In genomic region chr5:10257870-10258269, GRCh38 we compare ENCODE assay signal across 17 cellular contexts. TPM values are rescaled to one million over a fixed set of nuclear protein-coding genes. Genes with fewer than 3 reads are reported as not detected.
DNase-seq lines count a peak whose midpoint lies in the region; ATAC-seq and TF ChIP-seq lines count a peak whose summit lies in the region.
"Had no signal": no experiment of that assay in that cellular context is flagged by ENCODE, and none has a peak within 500 bp of the region (broad histone marks: within the 10 kb centered on the region; RNA-seq: fewer than 3 reads in every experiment).

No MANE protein-coding gene starts in this region.

- H3K36me3 ChIP-seq in Caco-2 (ENCODE audit: control insufficient read depth, insufficient read depth, low read length): peaks cover 12% of the 10 kb centered on the region

- peaks cover 24% of the 10 kb centered on the region for H3K4me1 Mint-ChIP-seq in activated CD4-positive, alpha-beta T cell treated with anti-CD3 and anti-CD28 coated beads, Interleukin-2, amount 10 ng/mL, durations not matched to agents 24 days and 14 days
- H3K4me1 Mint-ChIP-seq in Caco-2 (ENCODE audit: low read depth, unreplicated experiment) (peaks cover 33% of the 10 kb centered on the region), glutamatergic neuron (ENCODE audit: low read depth, unreplicated experiment) (peaks cover 30% of the 10 kb centered on the region)
- H3K4me1 Mint-ChIP-seq in CD4-positive, alpha-beta T cell (ENCODE audit: low read depth): peaks cover 25% of the 10 kb centered on the region

- ATAC-seq in activated naive CD4-positive, alpha-beta T cell treated with anti-CD3 and anti-CD28 coated beads, Interleukin-2, amount 50 U/mL, for 72 hours: peak in 1 of 2 donors; percentile 85
- no peak for ATAC-seq in HG02763 (IDR thresholded peaks at IDR 0.05; ENCODE audit: unreplicated experiment)
- no peak for ATAC-seq in CD4-positive, alpha-beta T cell (ENCODE audit: poor library complexity)
- ATAC-seq: A549, GM23338, PC-3 had no signal

- no TSS peak for BruUV-seq in Caco-2 (replicated peaks; lab: Mats Ljungman, UMichigan)

- peak overlapping the region; percentile 85 for H3K27ac Mint-ChIP-seq in activated CD4-positive, alpha-beta T cell treated with anti-CD3 and anti-CD28 coated beads, Interleukin-2, amount 10 ng/mL, durations not matched to agents 24 days and 14 days
- H3K27ac Mint-ChIP-seq in Caco-2 (ENCODE audit: unreplicated experiment) (peak overlapping the region; percentile 71), glutamatergic neuron (ENCODE audit: unreplicated experiment) (peak overlapping the region; percentile 9)
- H3K27ac Mint-ChIP-seq in activated naive CD4-positive, alpha-beta T cell treated with anti-CD3 and anti-CD28 coated beads, Interleukin-2, amount 50 U/mL, for 72 hours: peak overlapping the region; percentile 62 to 91
- H3K27ac Mint-ChIP-seq in CD4-positive, alpha-beta T cell: no peak overlapping the region
- H3K27ac Mint-ChIP-seq: GM23338 had no signal

- TF ChIP-seq CTCF in Caco-2 (IDR thresholded peaks at IDR 0.05; ENCODE audit: insufficient read depth in 1 of 2, low read depth in 1 of 2, low read length in 1 of 2, severe bottlenecking in 1 of 2, unreplicated experiment in 1 of 2): no peak
- TF ChIP-seq CTCF in glutamatergic neuron (IDR thresholded peaks at IDR 0.05; ENCODE audit: partially characterized antibody, unreplicated experiment): no peak
- TF ChIP-seq CTCF in CD4-positive, alpha-beta T cell (IDR thresholded peaks at IDR 0.05): no peak

- peaks cover 24% of the 10 kb centered on the region for H3K4me1 ChIP-seq in Caco-2

- H3K27me3 ChIP-seq in Caco-2 (replicated peaks; ENCODE audit: control insufficient read depth, insufficient read depth, low read length): no peaks in the 10 kb centered on the region
- H3K27me3 ChIP-seq in CD4-positive, alpha-beta T cell (ENCODE audit: control insufficient read depth, insufficient read depth, low read length): no peaks in the 10 kb centered on the region

- no peak overlapping the region for H3K4me3 Mint-ChIP-seq in activated CD4-positive, alpha-beta T cell treated with anti-CD3 and anti-CD28 coated beads, Interleukin-2, amount 10 ng/mL, durations not matched to agents 24 days and 14 days
- H3K4me3 Mint-ChIP-seq in Caco-2 (ENCODE audit: unreplicated experiment) (peak overlapping the region; percentile 60), glutamatergic neuron (ENCODE audit: unreplicated experiment) (no peak overlapping the region)
- H3K4me3 Mint-ChIP-seq in CD4-positive, alpha-beta T cell: no peak overlapping the region
- H3K4me3 Mint-ChIP-seq: CD14-positive monocyte, GM23338 had no signal

- DNase-seq in activated CD4-positive, alpha-beta T cell treated with anti-CD3 and anti-CD28 coated beads, Interleukin-2, amount 10 ng/mL, durations not matched to agents 24 days and 14 days: no peak
- no peak for DNase-seq in activated CD4-positive, alpha-beta T cell treated with anti-CD3 and anti-CD28 coated beads for 1 hour
- no peak for DNase-seq in Caco-2
- no peak for DNase-seq in activated naive CD4-positive, alpha-beta T cell treated with anti-CD3 and anti-CD28 coated beads, Interleukin-2, amount 50 U/mL, for 72 hours (ENCODE audit: low spot score in 2 of 2)
- DNase-seq in glutamatergic neuron: no peak
- DNase-seq in islet precursor cell: no peak
- no peak for DNase-seq in CD4-positive, alpha-beta T cell
- DNase-seq: GF-D8, MV-4-11, NCI-H1417 treated with DMSO at 0.1 percent for 48 hours, NCI-H2081, NCI-H524 treated with DMSO at 0.1 percent for 48 hours, PC-3 had no signal

- H3K27ac ChIP-seq in CD4-positive, alpha-beta T cell (ENCODE audit: low read depth, low read length): no peak overlapping the region
- H3K27ac ChIP-seq: A549 had no signal

- no peaks in the 10 kb centered on the region for H3K27me3 Mint-ChIP-seq in activated CD4-positive, alpha-beta T cell treated with anti-CD3 and anti-CD28 coated beads, Interleukin-2, amount 10 ng/mL, durations not matched to agents 24 days and 14 days
- H3K27me3 Mint-ChIP-seq in Caco-2 (ENCODE audit: insufficient read depth, unreplicated experiment): no peaks in the 10 kb centered on the region
- H3K27me3 Mint-ChIP-seq in glutamatergic neuron (ENCODE audit: unreplicated experiment): no peaks in the 10 kb centered on the region
- H3K27me3 Mint-ChIP-seq in CD4-positive, alpha-beta T cell: no peaks in the 10 kb centered on the region

- POLR2A ChIA-PET in Caco-2 (lab: Charles Lee): interaction anchor here (1.4 kb wide), 1 partner anchor 95 kb away, joined by 6 read pairs; the partner anchor contains the start of gene MARCHF6
- POLR2A ChIA-PET in CD4-positive, alpha-beta T cell (lab: Charles Lee): no interaction called here

- no peaks in the 10 kb centered on the region for H3K9me3 ChIP-seq in Caco-2
- H3K9me3 ChIP-seq in CD4-positive, alpha-beta T cell (ENCODE audit: control insufficient read depth, low read length): no peaks in the 10 kb centered on the region
- H3K9me3 ChIP-seq: A549 had no signal

- peaks cover 84% of the 10 kb centered on the region for H3K36me3 Mint-ChIP-seq in activated CD4-positive, alpha-beta T cell treated with anti-CD3 and anti-CD28 coated beads, Interleukin-2, amount 10 ng/mL, durations not matched to agents 24 days and 14 days (ENCODE audit: low read depth)
- H3K36me3 Mint-ChIP-seq in Caco-2 (ENCODE audit: insufficient read depth, unreplicated experiment) (peaks cover 99% of the 10 kb centered on the region), glutamatergic neuron (ENCODE audit: unreplicated experiment) (peaks cover 4% of the 10 kb centered on the region)
- peaks cover 40 to 52% of the 10 kb centered on the region in 2 donors for H3K36me3 Mint-ChIP-seq in activated naive CD4-positive, alpha-beta T cell treated with anti-CD3 and anti-CD28 coated beads, Interleukin-2, amount 50 U/mL, for 72 hours
- peaks cover 98% of the 10 kb centered on the region for H3K36me3 Mint-ChIP-seq in CD4-positive, alpha-beta T cell (ENCODE audit: low read depth)

- CTCF ChIA-PET in Caco-2 (lab: Charles Lee): interaction anchor here (0.8 to 1.2 kb wide), 2 partner anchors 8 to 26 kb away, joined by 3 to 5 read pairs; partner anchors contain the start of gene CCT5
- CTCF ChIA-PET in CD4-positive, alpha-beta T cell (lab: Charles Lee): no interaction called here

- H3K9me3 Mint-ChIP-seq in activated CD4-positive, alpha-beta T cell treated with anti-CD3 and anti-CD28 coated beads, Interleukin-2, amount 10 ng/mL, durations not matched to agents 24 days and 14 days: no peaks in the 10 kb centered on the region
- no peaks in the 10 kb centered on the region for H3K9me3 Mint-ChIP-seq in Caco-2 (ENCODE audit: unreplicated experiment)
- no peaks in the 10 kb centered on the region for H3K9me3 Mint-ChIP-seq in activated naive CD4-positive, alpha-beta T cell treated with anti-CD3 and anti-CD28 coated beads, Interleukin-2, amount 50 U/mL, for 72 hours
- peaks cover 2% of the 10 kb centered on the region for H3K9me3 Mint-ChIP-seq in glutamatergic neuron (ENCODE audit: unreplicated experiment)
- H3K9me3 Mint-ChIP-seq in CD4-positive, alpha-beta T cell: no peaks in the 10 kb centered on the region
- H3K9me3 Mint-ChIP-seq: CD14-positive monocyte, GM23338 had no signal

- H3K4me3 ChIP-seq in Caco-2 (ENCODE audit: low read depth, low read length): no peak overlapping the region
- H3K4me3 ChIP-seq: A549, GM23338 had no signal

- intact Hi-C loops in activated CD4-positive, alpha-beta T cell treated with anti-CD3 and anti-CD28 coated beads, Interleukin-2, amount 10 ng/mL, durations not matched to agents 24 days and 14 days (cut with micrococcal nuclease): no loop called here
- intact Hi-C loops in Caco-2 (cut with micrococcal nuclease; ENCODE audit: unreplicated experiment): no loop called here
- intact Hi-C loops in CD4-positive, alpha-beta T cell (cut with DNase I, micrococcal nuclease): no loop called here

RNA-seq across cellular contexts. Expression of gene CCT5, which starts 7.8 kb away (rescaled TPM):
- total RNA-seq in activated CD4-positive, alpha-beta T cell treated with anti-CD3 and anti-CD28 coated beads, Interleukin-2, amount 10 ng/mL, durations not matched to agents 24 days and 14 days: 566 and 581 TPM in 2 replicates
- total RNA-seq in Caco-2 (2022) (462 and 480 TPM in 2 replicates), glutamatergic neuron (ENCODE audit: unreplicated experiment) (284 TPM)
- total RNA-seq in activated naive CD4-positive, alpha-beta T cell treated with anti-CD3 and anti-CD28 coated beads, Interleukin-2, amount 50 U/mL, for 72 hours: 100 to 1,000 TPM; 347 to 353 TPM
- total RNA-seq in CD4-positive, alpha-beta T cell: 10 to 100 TPM; 27.4 to 32.0 TPM

RNA-seq across cellular contexts. Expression of gene ATPSCKMT, which starts 8.2 kb away (rescaled TPM):
- total RNA-seq in activated CD4-positive, alpha-beta T cell treated with anti-CD3 and anti-CD28 coated beads, Interleukin-2, amount 10 ng/mL, durations not matched to agents 24 days and 14 days: 28.9 and 30.4 TPM in 2 replicates
- total RNA-seq in Caco-2 (2022) (26.3 and 27.8 TPM in 2 replicates), glutamatergic neuron (ENCODE audit: unreplicated experiment) (17.8 TPM)
- total RNA-seq in activated naive CD4-positive, alpha-beta T cell treated with anti-CD3 and anti-CD28 coated beads, Interleukin-2, amount 50 U/mL, for 72 hours: 10 to 100 TPM; 16.9 to 20.9 TPM
- total RNA-seq in CD4-positive, alpha-beta T cell: 1 to 10 TPM; 2.6 to 3.2 TPM

RNA-seq across cellular contexts. Expression of gene CMBL, which starts 49.8 kb away (rescaled TPM):
- total RNA-seq in activated CD4-positive, alpha-beta T cell treated with anti-CD3 and anti-CD28 coated beads, Interleukin-2, amount 10 ng/mL, durations not matched to agents 24 days and 14 days: 0.35 and 2.0 TPM in 2 replicates
- 16.5 and 18.4 TPM in 2 replicates for total RNA-seq in Caco-2 (2022)
- total RNA-seq in activated naive CD4-positive, alpha-beta T cell treated with anti-CD3 and anti-CD28 coated beads, Interleukin-2, amount 50 U/mL, for 72 hours: 1 to 10 TPM in 1 of 2 donors, under 1 TPM in 1; 0.80 to 1.7 TPM
- 2.2 TPM for total RNA-seq in glutamatergic neuron (ENCODE audit: unreplicated experiment)
- under 1 TPM in 1 of 2 experiments, not detected in 1; 0.36 TPM for total RNA-seq in CD4-positive, alpha-beta T cell
